In the genomic region with DNA sequence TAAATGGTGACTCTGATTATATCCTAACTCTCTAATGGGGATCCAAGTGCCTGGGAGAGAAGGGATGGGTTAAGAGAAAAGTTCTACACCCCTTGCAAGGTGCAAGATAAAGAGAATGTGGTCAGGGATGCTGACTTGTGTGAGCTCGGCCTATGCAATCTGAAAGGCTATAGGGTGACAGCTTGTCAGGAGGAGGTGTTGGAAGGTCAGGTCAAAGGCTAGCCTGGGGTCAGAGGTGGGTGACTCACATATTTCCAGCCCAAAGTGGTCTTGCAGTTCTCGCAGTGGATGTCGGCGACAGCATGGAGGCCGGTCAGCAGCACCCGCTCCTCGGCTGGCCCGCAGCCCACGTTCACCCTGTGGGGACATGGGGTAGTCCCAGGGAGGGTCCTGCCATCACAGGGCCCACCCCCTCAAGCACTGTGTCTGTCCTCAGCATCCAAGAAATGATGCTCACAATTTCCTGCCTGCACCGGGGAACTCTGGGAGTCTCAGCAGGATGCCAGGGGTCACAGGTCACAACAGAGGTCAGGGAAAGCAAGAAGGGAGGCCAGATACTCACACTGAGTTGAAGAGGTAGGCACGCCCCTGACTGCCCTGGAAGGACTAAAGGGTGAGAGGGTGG, we compare ENCODE assay signal across 9 cellular contexts. TPM values are rescaled to one million over a fixed set of nuclear protein-coding genes. Genes with fewer than 3 reads are reported as not detected.
A peak's percentile ranks its signal among the peaks of the same experiment; 100 is the strongest.
DNase-seq lines count a peak whose midpoint lies in the region; ATAC-seq and TF ChIP-seq lines count a peak whose summit lies in the region.
"Had no signal": no experiment of that assay in that cellular context is flagged by ENCODE, and none has a peak within 500 bp of the region (broad histone marks: within the 10 kb centered on the region; RNA-seq: fewer than 3 reads in every experiment).

No MANE protein-coding gene starts in this region.

- TF ChIP-seq CTCF in fibroblast of the aortic adventitia (IDR thresholded peaks at IDR 0.05; ENCODE audit: insufficient read depth, low read length) (no peak), psoas muscle (IDR thresholded peaks at IDR 0.05) (no peak), BE2C (IDR thresholded peaks at IDR 0.05; ENCODE audit: low read depth, low read length) (no peak)

- 66 to 72% (median 69%) methylated on average over 11 of the region's 11 CpGs for WGBS in psoas muscle, 3 donors

- peaks cover 25% of the 10 kb centered on the region for H3K9me3 ChIP-seq in CD8-positive, alpha-beta memory T cell (ENCODE audit: low read length)
- peaks cover 8% of the 10 kb centered on the region for H3K9me3 ChIP-seq in psoas muscle
- H3K9me3 ChIP-seq in BE2C = peaks cover 8% of the 10 kb centered on the region; the same call in 1 of the 2 replicates

- CTCF ChIA-PET in CD8-positive, alpha-beta memory T cell (lab: Charles Lee) = interaction anchor here (0.7 to 7.1 kb wide), 9 partner anchors 9 to 534 kb away, joined by 3 to 41 read pairs (median 4); a partner anchor contains a TSS
- CTCF ChIA-PET in activated CD4-positive, alpha-beta memory T cell treated with anti-CD3 and anti-CD28 coated beads, Interleukin-2, amount 10 ng/mL, durations not matched to agents 7 days and 5 days (lab: Charles Lee) = interaction anchor here (1.6 kb wide), 1 partner anchor 18 kb away, joined by 5 read pairs; a partner anchor contains a TSS

- H3K36me3 Mint-ChIP-seq in CD8-positive, alpha-beta memory T cell = peaks cover 8 to 36% (median 29%) of the 10 kb centered on the region in 3 donors
- peaks cover 55% of the 10 kb centered on the region for H3K36me3 Mint-ChIP-seq in activated CD4-positive, alpha-beta memory T cell treated with anti-CD3 and anti-CD28 coated beads, Interleukin-2, amount 10 ng/mL, durations not matched to agents 7 days and 5 days (ENCODE audit: low read depth)

- H3K27me3 Mint-ChIP-seq in CD8-positive, alpha-beta memory T cell = no peaks in the 10 kb centered on the region
- H3K27me3 Mint-ChIP-seq in activated CD4-positive, alpha-beta memory T cell treated with anti-CD3 and anti-CD28 coated beads, Interleukin-2, amount 10 ng/mL, durations not matched to agents 7 days and 5 days = no peaks in the 10 kb centered on the region

- peaks cover 38 to 52% (median 43%) of the 10 kb centered on the region in 3 donors for H3K4me1 Mint-ChIP-seq in CD8-positive, alpha-beta memory T cell
- H3K4me1 Mint-ChIP-seq in activated CD4-positive, alpha-beta memory T cell treated with anti-CD3 and anti-CD28 coated beads, Interleukin-2, amount 10 ng/mL, durations not matched to agents 7 days and 5 days = peaks cover 58% of the 10 kb centered on the region

- no peak for ATAC-seq in psoas muscle

- no peak for DNase-seq in CD8-positive, alpha-beta memory T cell
- DNase-seq in activated CD4-positive, alpha-beta memory T cell treated with anti-CD3 and anti-CD28 coated beads, Interleukin-2, amount 10 ng/mL, durations not matched to agents 7 days and 5 days = no peak
- DNase-seq in fibroblast of the aortic adventitia (ENCODE audit: low read depth) (no peak), psoas muscle (no peak), BE2C (no peak), 8988T (no peak), globus pallidus (ENCODE audit: low spot score) (no peak)
- DNase-seq in NK-92 treated with Interleukin-12 subunit alpha and Interleukin-12 subunit beta, amount 100 ng/mL, for 24 hours (lab: John Stamatoyannopoulos, UW) = no peak
- DNase-seq: NCI-H2029 treated with DMSO at 0.1 percent for 48 hours had no signal

- H3K4me3 ChIP-seq in CD8-positive, alpha-beta memory T cell (ENCODE audit: low read length) = peak overlapping the region; percentile 78
- H3K4me3 ChIP-seq in fibroblast of the aortic adventitia (ENCODE audit: low read depth, low read length) = peak overlapping the region; percentile 85
- peak overlapping the region; percentile 93 for H3K4me3 ChIP-seq in psoas muscle
- no peak overlapping the region for H3K4me3 ChIP-seq in BE2C (ENCODE audit: low read depth, low read length)

- H3K36me3 ChIP-seq in CD8-positive, alpha-beta memory T cell (ENCODE audit: insufficient read depth, low read length) = peaks cover 12% of the 10 kb centered on the region
- H3K36me3 ChIP-seq in psoas muscle (ENCODE audit: insufficient read depth in 1 of 2, low read depth in 1 of 2) = peaks cover 0 to 24% of the 10 kb centered on the region in 2 donors
- H3K36me3 ChIP-seq in BE2C = no peaks in the 10 kb centered on the region

- H3K4me1 ChIP-seq in CD8-positive, alpha-beta memory T cell (ENCODE audit: insufficient read depth, low read length) = peaks cover 58% of the 10 kb centered on the region
- H3K4me1 ChIP-seq in psoas muscle = peaks cover 34% of the 10 kb centered on the region
- peaks cover 9% of the 10 kb centered on the region for H3K4me1 ChIP-seq in BE2C

- H3K27me3 ChIP-seq in CD8-positive, alpha-beta memory T cell (ENCODE audit: insufficient read depth, low read length, poor library complexity, severe bottlenecking) = no peaks in the 10 kb centered on the region
- no peaks in the 10 kb centered on the region for H3K27me3 ChIP-seq in psoas muscle (ENCODE audit: insufficient read depth in 3 of 3, low read length in 2 of 3)
- no peaks in the 10 kb centered on the region for H3K27me3 ChIP-seq in BE2C

- intact Hi-C loops in psoas muscle (cut with DNase I) = loop anchor here in 1 of 2 donors (5.0 to 10.0 kb wide), 3 partner anchors 52 to 310 kb away; a partner anchor contains a TSS

- H3K27ac ChIP-seq in CD8-positive, alpha-beta memory T cell (ENCODE audit: low read depth, low read length) = peak overlapping the region; percentile 59
- peak overlapping the region; percentile 97 for H3K27ac ChIP-seq in psoas muscle

- H3K27ac Mint-ChIP-seq in CD8-positive, alpha-beta memory T cell = peak overlapping the region; percentile 60 to 99 (median 92)
- peak overlapping the region; percentile 89 for H3K27ac Mint-ChIP-seq in activated CD4-positive, alpha-beta memory T cell treated with anti-CD3 and anti-CD28 coated beads, Interleukin-2, amount 10 ng/mL, durations not matched to agents 7 days and 5 days

- POLR2A ChIA-PET in CD8-positive, alpha-beta memory T cell (lab: Charles Lee) = interaction anchor here (0.6 to 7.8 kb wide), 5 partner anchors 29 to 323 kb away, joined by 3 to 89 read pairs (median 3); a partner anchor contains a TSS
- POLR2A ChIA-PET in activated CD4-positive, alpha-beta memory T cell treated with anti-CD3 and anti-CD28 coated beads, Interleukin-2, amount 10 ng/mL, durations not matched to agents 7 days and 5 days (lab: Charles Lee) = interaction anchor here (1.2 to 6.6 kb wide), 5 partner anchors 10 to 288 kb away, joined by 3 to 107 read pairs (median 9); a partner anchor contains a TSS

- H3K4me3 Mint-ChIP-seq in CD8-positive, alpha-beta memory T cell = peak overlapping the region; percentile 84 to 96 (median 89)
- H3K4me3 Mint-ChIP-seq in activated CD4-positive, alpha-beta memory T cell treated with anti-CD3 and anti-CD28 coated beads, Interleukin-2, amount 10 ng/mL, durations not matched to agents 7 days and 5 days = peak overlapping the region; percentile 85

- H3K9me3 Mint-ChIP-seq in CD8-positive, alpha-beta memory T cell = peaks cover 14 to 27% (median 22%) of the 10 kb centered on the region in 5 donors
- H3K9me3 Mint-ChIP-seq in activated CD4-positive, alpha-beta memory T cell treated with anti-CD3 and anti-CD28 coated beads, Interleukin-2, amount 10 ng/mL, durations not matched to agents 7 days and 5 days = peaks cover 26% of the 10 kb centered on the region

RNA-seq across cellular contexts. Expression of a gene that starts 1.4 kb away (rescaled TPM):
- total RNA-seq in CD8-positive, alpha-beta memory T cell = 10 to 100 TPM; 32.6 to 36.1 TPM
- 326 TPM for polyA plus RNA-seq in CD8-positive, alpha-beta memory T cell
- 100 to 1,000 TPM in 1 of 2 experiments, 10 to 100 TPM in 1; 99.4 to 106 TPM for total RNA-seq in activated CD4-positive, alpha-beta memory T cell treated with anti-CD3 and anti-CD28 coated beads, Interleukin-2, amount 10 ng/mL, durations not matched to agents 7 days and 5 days
- total RNA-seq in fibroblast of the aortic adventitia (ENCODE audit: low replicate concordance) = 15.8 and 19.8 TPM in 2 replicates
- 100 to 1,000 TPM in 1 of 4 donors, 10 to 100 TPM in 3; 47.1 to 156 (median 60.2) TPM for total RNA-seq in psoas muscle
- polyA plus RNA-seq in psoas muscle = 10 to 100 TPM; 24.8 to 96.2 (median 81.4) TPM
- polyA plus RNA-seq in BE2C (2012; ENCODE audit: insufficient read depth, insufficient read length, low read depth) = 28.8 TPM

RNA-seq across cellular contexts. Expression of a gene that starts 2.9 kb away (rescaled TPM):
- total RNA-seq in CD8-positive, alpha-beta memory T cell = under 1 TPM; 0.71 to 0.83 TPM
- polyA plus RNA-seq in CD8-positive, alpha-beta memory T cell = not detected
- 1 to 10 TPM; 1.9 to 2.5 TPM for total RNA-seq in activated CD4-positive, alpha-beta memory T cell treated with anti-CD3 and anti-CD28 coated beads, Interleukin-2, amount 10 ng/mL, durations not matched to agents 7 days and 5 days
- 0.09 and 0.16 TPM in 2 replicates for total RNA-seq in fibroblast of the aortic adventitia (ENCODE audit: low replicate concordance)
- total RNA-seq in psoas muscle = 1 to 10 TPM in 1 of 4 donors, under 1 TPM in 3; 0.32 to 1.0 (median 0.51) TPM
- 1 to 10 TPM in 2 of 3 donors, under 1 TPM in 1; 0.76 to 1.6 (median 1.5) TPM for polyA plus RNA-seq in psoas muscle
- polyA plus RNA-seq in BE2C (2012; ENCODE audit: insufficient read depth, insufficient read length, low read depth) = 2.1 TPM

RNA-seq across cellular contexts. Expression of a gene that starts 18.7 kb away (rescaled TPM):
- total RNA-seq in CD8-positive, alpha-beta memory T cell = 1 to 10 TPM; 4.7 to 5.3 TPM
- not detected for polyA plus RNA-seq in CD8-positive, alpha-beta memory T cell
- 10 to 100 TPM; 11.5 to 12.3 TPM for total RNA-seq in activated CD4-positive, alpha-beta memory T cell treated with anti-CD3 and anti-CD28 coated beads, Interleukin-2, amount 10 ng/mL, durations not matched to agents 7 days and 5 days
- total RNA-seq in fibroblast of the aortic adventitia (ENCODE audit: low replicate concordance) (1.5 TPM in 2 replicates), psoas muscle (1 to 10 TPM in 2 of 4 donors, under 1 TPM in 2; 0.56 to 3.1 (median 1.3) TPM)
- polyA plus RNA-seq in psoas muscle = under 1 TPM; 0.48 to 0.91 (median 0.89) TPM
- 1.2 TPM for polyA plus RNA-seq in BE2C (2012; ENCODE audit: insufficient read depth, insufficient read length, low read depth)

RNA-seq across cellular contexts. Expression of a gene that starts 18.9 kb away (rescaled TPM):
- total RNA-seq in CD8-positive, alpha-beta memory T cell = 100 to 1,000 TPM; 137 to 149 TPM
- polyA plus RNA-seq in CD8-positive, alpha-beta memory T cell = 201 TPM
- total RNA-seq in activated CD4-positive, alpha-beta memory T cell treated with anti-CD3 and anti-CD28 coated beads, Interleukin-2, amount 10 ng/mL, durations not matched to agents 7 days and 5 days = 100 to 1,000 TPM; 146 to 147 TPM
- total RNA-seq in fibroblast of the aortic adventitia (ENCODE audit: low replicate concordance) (70.8 and 154 TPM in 2 replicates), psoas muscle (10 to 100 TPM; 38.1 to 64.5 (median 58.5) TPM)
- polyA plus RNA-seq in psoas muscle = 100 to 1,000 TPM in 2 of 3 donors, 10 to 100 TPM in 1; 79.1 to 172 (median 130) TPM
- 317 TPM for polyA plus RNA-seq in BE2C (2012; ENCODE audit: insufficient read depth, insufficient read length, low read depth)

RNA-seq across cellular contexts. Expression of a gene that starts 28.4 kb away (rescaled TPM):
- total RNA-seq in CD8-positive, alpha-beta memory T cell = 10 to 100 TPM; 38.3 to 43.0 TPM
- polyA plus RNA-seq in CD8-positive, alpha-beta memory T cell = 7.0 TPM
- 100 to 1,000 TPM; 108 to 111 TPM for total RNA-seq in activated CD4-positive, alpha-beta memory T cell treated with anti-CD3 and anti-CD28 coated beads, Interleukin-2, amount 10 ng/mL, durations not matched to agents 7 days and 5 days
- total RNA-seq in fibroblast of the aortic adventitia (ENCODE audit: low replicate concordance) = 23.4 and 90.5 TPM in 2 replicates
- 10 to 100 TPM; 37.2 to 45.2 (median 41.0) TPM for total RNA-seq in psoas muscle
- polyA plus RNA-seq in psoas muscle = 10 to 100 TPM; 25.6 to 53.0 (median 48.7) TPM
- polyA plus RNA-seq in BE2C (2012; ENCODE audit: insufficient read depth, insufficient read length, low read depth) = 91.2 TPM
